Comparison of ENCODE assay signal across 8 cellular contexts in genomic region chr17:7561589-7562207, GRCh38. TPM values are rescaled to one million over a fixed set of nuclear protein-coding genes. Genes with fewer than 3 reads are reported as not detected.
DNase-seq lines count a peak whose midpoint lies in the region; ATAC-seq and TF ChIP-seq lines count a peak whose summit lies in the region.

Gene SENP3 (plus strand): TSS chr17:7561919. CDS start chr17:7563077, 1,158 bp downstream.

- peak within 1 kb of the TSS; percentile 90 for H3K4me2 ChIP-seq in DND-41 (ENCODE audit: insufficient read depth, low read length)
- H3K4me2 ChIP-seq in SK-N-SH = peak within 1 kb of the TSS; percentile 92

- peaks cover 8% of the 10 kb centered on the region for H3F3A ChIP-seq in SK-N-SH (replicated peaks; ENCODE audit: insufficient read depth)

- peaks cover 57% of the 10 kb centered on the region for H3K79me2 ChIP-seq in DND-41 (ENCODE audit: insufficient read depth, low read length)
- peaks cover 48% of the 10 kb centered on the region for H3K79me2 ChIP-seq in SK-N-SH (ENCODE audit: insufficient read depth)

- no peaks in the 10 kb centered on the region for H3K9me3 Mint-ChIP-seq in activated naive CD4-positive, alpha-beta T cell treated with anti-CD3 and anti-CD28 coated beads, Interleukin-2, amount 10 ng/mL, durations not matched to agents 7 days and 5 days

- no peak for TF ChIP-seq RAD21 in SK-N-SH (IDR thresholded peaks at IDR 0.05; ENCODE audit: low read length)

- no peaks in the 10 kb centered on the region for H3K9me2 ChIP-seq in SK-N-SH

- POLR2A ChIA-PET in SK-N-SH (lab: Yijun Ruan, JAX) = interaction anchor here (0.7 to 2.7 kb wide), 3 partner anchors 12 to 119 kb away, joined by 3 to 7 read pairs (median 5); partner anchors contain the start of gene TNFSF12

- WGBS in SK-N-SH (ENCODE audit: low lambda C conversion rate) = under 1% methylated on average over 42 of the region's 82 CpGs
- 1% methylated on average over 17 to 21 of the region's 82 CpGs for WGBS in gastroesophageal sphincter (ENCODE audit: low coverage in 1 of 2), 2 donors

- H3K9ac ChIP-seq in DND-41 (ENCODE audit: low read depth, low read length) (peak within 1 kb of the TSS; percentile 91), SK-N-SH (peak within 1 kb of the TSS; percentile 93), subcutaneous abdominal adipose tissue (ENCODE audit: low read length in 5 of 5) (peak within 1 kb of the TSS; percentile 73 to 96 (median 91))

- CTCF ChIA-PET in SK-N-SH (lab: Yijun Ruan, JAX) = interaction anchor here (0.8 to 10.7 kb wide), 37 partner anchors 10 to 310 kb away, joined by 3 to 236 read pairs (median 8); partner anchors contain the start of genes CTDNEP1, KCTD11, MPDU1 and TMEM102
- CTCF ChIA-PET in activated naive CD4-positive, alpha-beta T cell treated with anti-CD3 and anti-CD28 coated beads, Interleukin-2, amount 10 ng/mL, durations not matched to agents 7 days and 5 days (lab: Charles Lee) = interaction anchor here (0.7 to 5.5 kb wide), 31 partner anchors 13 to 281 kb away, joined by 3 to 157 read pairs (median 10); partner anchors contain the start of genes FGF11, KCTD11, MPDU1 and SLC2A4

- H3K27me3 Mint-ChIP-seq in activated naive CD4-positive, alpha-beta T cell treated with anti-CD3 and anti-CD28 coated beads, Interleukin-2, amount 10 ng/mL, durations not matched to agents 7 days and 5 days = no peaks in the 10 kb centered on the region

- H3K27ac Mint-ChIP-seq in activated naive CD4-positive, alpha-beta T cell treated with anti-CD3 and anti-CD28 coated beads, Interleukin-2, amount 10 ng/mL, durations not matched to agents 7 days and 5 days = peak within 1 kb of the TSS; percentile 92

- H3K27ac ChIP-seq in DND-41 (ENCODE audit: low read length) (peak within 1 kb of the TSS; percentile 86), KOPT-K1 (ENCODE audit: low read depth, low read length, poor library complexity, severe bottlenecking) (peak within 1 kb of the TSS; percentile 76), SK-N-SH (ENCODE audit: low read depth in 2 of 2, low read length in 1 of 2) (peak within 1 kb of the TSS; percentile 85 to 88), gastroesophageal sphincter (peak within 1 kb of the TSS; percentile 82 to 96 (median 93)), neutrophil (peak within 1 kb of the TSS; percentile 92), subcutaneous abdominal adipose tissue (ENCODE audit: low read depth, low read length) (peak within 1 kb of the TSS; percentile 97)

- TF ChIP-seq CTCF in DND-41 (IDR thresholded peaks at IDR 0.05; ENCODE audit: borderline replicate concordance, extremely low read depth, low read length, poor library complexity, severe bottlenecking) (no peak), SK-N-SH (IDR thresholded peaks at IDR 0.05) (no peak), gastroesophageal sphincter (IDR thresholded peaks at IDR 0.05) (no peak), neutrophil (IDR thresholded peaks at IDR 0.05) (peak; percentile 65)

- H3K4me1 ChIP-seq in DND-41 (ENCODE audit: insufficient read depth, low read length) (peaks cover 52% of the 10 kb centered on the region), SK-N-SH (ENCODE audit: control insufficient read depth in 1 of 2, insufficient read depth in 2 of 2, low read depth in 1 of 2, low read length in 1 of 2) (peaks cover 17 to 54% of the 10 kb centered on the region in 2 experiments), gastroesophageal sphincter (peaks cover 2 to 75% (median 50%) of the 10 kb centered on the region in 3 donors), neutrophil (ENCODE audit: control insufficient read depth in 1 of 2, insufficient read depth in 1 of 2, low read depth in 1 of 2, low read length in 1 of 2) (peaks cover 55 to 61% of the 10 kb centered on the region in 2 experiments), subcutaneous abdominal adipose tissue (ENCODE audit: control insufficient read depth in 5 of 5, insufficient read depth in 5 of 5, low read length in 5 of 5) (peaks cover 11 to 71% (median 67%) of the 10 kb centered on the region in 5 donors)

- H2AFZ ChIP-seq in DND-41 (ENCODE audit: low read depth, low read length) (peak within 1 kb of the TSS; percentile 88), SK-N-SH (ENCODE audit: low read depth) (peak within 1 kb of the TSS; percentile 85)

- H3K4me3 ChIP-seq in DND-41 (ENCODE audit: low read depth in 1 of 2, low read length in 2 of 2) (peak within 1 kb of the TSS; percentile 44 to 79), SK-N-SH (ENCODE audit: low read depth in 2 of 2, low read length in 1 of 2) (peak within 1 kb of the TSS; percentile 88 to 90), gastroesophageal sphincter (peak within 1 kb of the TSS; percentile 65 to 84), neutrophil (ENCODE audit: low read depth in 1 of 2, low read length in 1 of 2) (peak within 1 kb of the TSS; percentile 67 to 88), subcutaneous abdominal adipose tissue (ENCODE audit: low read depth in 1 of 5, low read length in 5 of 5) (peak within 1 kb of the TSS; percentile 72 to 86 (median 78))

- peak; percentile 63 to 68 for TF ChIP-seq POLR2A in gastroesophageal sphincter (IDR thresholded peaks at IDR 0.05)

- TF ChIP-seq EP300 in SK-N-SH (IDR thresholded peaks at IDR 0.05; ENCODE audit: borderline replicate concordance in 1 of 2, low read depth in 1 of 2, low read length in 1 of 2) = no peak
- TF ChIP-seq EP300 in gastroesophageal sphincter (IDR thresholded peaks at IDR 0.05) = no peak

- H3K36me3 ChIP-seq in DND-41 (ENCODE audit: insufficient read depth, low read length) (peaks cover 38% of the 10 kb centered on the region), KOPT-K1 (ENCODE audit: insufficient read depth, low read length) (peaks cover 40% of the 10 kb centered on the region), SK-N-SH (replicated peaks in 1 of 2; ENCODE audit: control insufficient read depth in 1 of 2, insufficient read depth in 2 of 2, low read length in 1 of 2) (peaks cover 24 to 28% of the 10 kb centered on the region in 2 experiments), gastroesophageal sphincter (peaks cover 0 to 45% of the 10 kb centered on the region in 2 donors), neutrophil (peaks cover 34% of the 10 kb centered on the region), subcutaneous abdominal adipose tissue (ENCODE audit: control insufficient read depth in 5 of 5, insufficient read depth in 5 of 5, low read length in 5 of 5) (peaks cover under 1 to 39% (median 19%) of the 10 kb centered on the region in 5 donors)

- H3K4me3 Mint-ChIP-seq in activated naive CD4-positive, alpha-beta T cell treated with anti-CD3 and anti-CD28 coated beads, Interleukin-2, amount 10 ng/mL, durations not matched to agents 7 days and 5 days = peak within 1 kb of the TSS; percentile 86

- DNase-seq in DND-41 = peak; percentile 89
- DNase-seq in SK-N-SH = peak; percentile 99
- peak; percentile 92 for DNase-seq in activated naive CD4-positive, alpha-beta T cell treated with anti-CD3 and anti-CD28 coated beads, Interleukin-2, amount 10 ng/mL, durations not matched to agents 7 days and 5 days

- ATAC-seq in DND-41 (ENCODE audit: insufficient read depth, low read depth) = peak; percentile 88
- peak; percentile 38 for ATAC-seq in GM21717 (IDR thresholded peaks at IDR 0.05; ENCODE audit: unreplicated experiment)
- ATAC-seq in gastroesophageal sphincter = peak; percentile 82

- peaks cover 36% of the 10 kb centered on the region for H3K36me3 Mint-ChIP-seq in activated naive CD4-positive, alpha-beta T cell treated with anti-CD3 and anti-CD28 coated beads, Interleukin-2, amount 10 ng/mL, durations not matched to agents 7 days and 5 days

- H4K20me1 ChIP-seq in DND-41 (ENCODE audit: insufficient read depth, low read length) = peaks cover 16% of the 10 kb centered on the region; the same call in 1 of the 2 replicates
- H4K20me1 ChIP-seq in SK-N-SH (ENCODE audit: insufficient read depth) = no peaks in the 10 kb centered on the region

- H3K9me3 ChIP-seq in DND-41 (ENCODE audit: insufficient read depth, low read length, severe bottlenecking) (no peaks in the 10 kb centered on the region), KOPT-K1 (ENCODE audit: insufficient read depth, low read length, poor library complexity, severe bottlenecking) (no peaks in the 10 kb centered on the region), SK-N-SH (no peaks in the 10 kb centered on the region), gastroesophageal sphincter (no peaks in the 10 kb centered on the region), neutrophil (no peaks in the 10 kb centered on the region), subcutaneous abdominal adipose tissue (ENCODE audit: control insufficient read depth in 5 of 5, low read length in 5 of 5) (no peaks in the 10 kb centered on the region)

- H3K27me3 ChIP-seq in DND-41 (ENCODE audit: insufficient read depth, low read length, poor library complexity) (no peaks in the 10 kb centered on the region), SK-N-SH (ENCODE audit: insufficient read depth) (no peaks in the 10 kb centered on the region), gastroesophageal sphincter (no peaks in the 10 kb centered on the region), neutrophil (no peaks in the 10 kb centered on the region), subcutaneous abdominal adipose tissue (ENCODE audit: control insufficient read depth in 5 of 5, insufficient read depth in 4 of 5, low read length in 5 of 5) (no peaks in the 10 kb centered on the region)

- peaks cover 62% of the 10 kb centered on the region for H3K4me1 Mint-ChIP-seq in activated naive CD4-positive, alpha-beta T cell treated with anti-CD3 and anti-CD28 coated beads, Interleukin-2, amount 10 ng/mL, durations not matched to agents 7 days and 5 days

TF ChIP-seq in SK-N-SH, 30 proteins besides CTCF, POLR2A, EP300 and RAD21 (continues in another document):
- TF ChIP-seq SMC3 (IDR thresholded peaks at IDR 0.05; ENCODE audit: low read depth, low read length) (no peak), GABPA (IDR thresholded peaks at IDR 0.05; ENCODE audit: low read depth) (peak; percentile 71), TAF1 (IDR thresholded peaks at IDR 0.05; ENCODE audit: borderline replicate concordance, low read depth, low read length) (0 out of 2 replicates have a peak, but pooled peaks have one; percentile 15), MAX (IDR thresholded peaks at IDR 0.05; ENCODE audit: low read depth) (0 out of 2 replicates have a peak, but pooled peaks have one; percentile 62), GATA2 (CRISPR knock-in tag; IDR thresholded peaks at IDR 0.05) (no peak), TEAD4 (IDR thresholded peaks at IDR 0.05; ENCODE audit: borderline replicate concordance, insufficient read depth) (no peak), FOXM1 (IDR thresholded peaks at IDR 0.05; ENCODE audit: low read depth) (no peak), YY1 (IDR thresholded peaks at IDR 0.05; ENCODE audit: low read depth) (0 out of 2 replicates have a peak, but pooled peaks have one; percentile 35), RFX5 (IDR thresholded peaks at IDR 0.05; ENCODE audit: low read length) (no peak), TCF12 (IDR thresholded peaks at IDR 0.05) (no peak)

RNA-seq across cellular contexts. Expression of gene SENP3, which starts in this region (rescaled TPM):
- polyA plus RNA-seq in SK-N-SH (2012; rRNA removed) = 80.8 and 103 TPM in 2 replicates
- polyA plus RNA-seq in SK-N-SH (2012; cell fraction: cytosol; rRNA removed) = 69.1 and 90.7 TPM in 2 replicates
- 84.6 and 106 TPM in 2 replicates for polyA plus RNA-seq in SK-N-SH (2012; cell fraction: nucleus; rRNA removed)
- total RNA-seq in gastroesophageal sphincter = 10 to 100 TPM; 68.3 to 94.7 (median 79.6) TPM

Comparison
In these comparisons a context has a peak if more than half of its experiments do, and no peak if none do; other contexts are left out.
1. Peak in every context shown above with its lines: DNase-seq, ATAC-seq, H3K4me3 ChIP-seq and H3K27ac ChIP-seq.
2. ATAC-seq: peak in every context shown above with its lines; median percentile 88 in DND-41; 82 in gastroesophageal sphincter; 38 in GM21717.